In genomic region chr17:16352303-16352837, GRCh38 we compare ENCODE assay signal across 8 cellular contexts. TPM values are rescaled to one million over a fixed set of nuclear protein-coding genes. Genes with fewer than 3 reads are reported as not detected.
DNase-seq lines count a peak whose midpoint lies in the region; ATAC-seq, FAIRE-seq and TF ChIP-seq lines count a peak whose summit lies in the region.

No MANE protein-coding gene starts in this region.

- 0 out of 2 replicates have a peak, but pooled peaks cover 4% of the 10 kb centered on the region for H3K9me3 ChIP-seq in SJCRH30 (replicated peaks)

- H3K27ac ChIP-seq in SJCRH30 = peak overlapping the region; percentile 15; the same call in 1 of the 2 replicates

- no peak for ATAC-seq in HG03139 (IDR thresholded peaks at IDR 0.05; ENCODE audit: unreplicated experiment)

- peak; percentile 71 for FAIRE-seq in HTR-8/SVneo (lab: Jason Lieb, UNC)

- peak; percentile 84 for DNase-seq in COLO668 (lab: John Stamatoyannopoulos, UW; ENCODE audit: unreplicated experiment)
- DNase-seq in HTR-8/SVneo (ENCODE audit: insufficient read length, low spot score) = peak; percentile 66
- peak; percentile 84 to 88 for DNase-seq in SJCRH30
- peak in 35 of 58 donors; percentile 7 to 65 (median 26) for DNase-seq in anterior cingulate cortex (lab: John Stamatoyannopoulos, UW)
- peak in 26 of 51 donors; percentile 5 to 77 (median 25) for DNase-seq in hypothalamus (lab: John Stamatoyannopoulos, UW)
- DNase-seq in retinal pigment epithelial cell (ENCODE audit: low read depth) = no peak
- no peak for DNase-seq in foreskin melanocyte

- no peaks in the 10 kb centered on the region for H3K27me3 ChIP-seq in SJCRH30

- H3K4me1 ChIP-seq in SJCRH30 = no peaks in the 10 kb centered on the region; the same call in 1 of the 2 replicates

- no peak for TF ChIP-seq CTCF in retinal pigment epithelial cell (conservative IDR thresholded peaks at IDR 0.05; ENCODE audit: low read depth, low read length)

- H3K36me3 ChIP-seq in SJCRH30 = no peaks in the 10 kb centered on the region

- H3K4me3 ChIP-seq in SJCRH30 (peak overlapping the region; percentile 62), retinal pigment epithelial cell (ENCODE audit: low read length) (peak overlapping the region; percentile 65)

RNA-seq across cellular contexts. Expression of gene CENPV, which starts 0.9 kb away (rescaled TPM):
- total RNA-seq in SJCRH30 (2014; rRNA removed; shearing (Covaris generic)) = 50.2 and 51.5 TPM in 2 replicates

RNA-seq across cellular contexts. Expression of gene UBB, which starts 28.5 kb away (rescaled TPM):
- 2,921 and 3,511 TPM in 2 replicates for total RNA-seq in SJCRH30 (2014; rRNA removed; shearing (Covaris generic))

Comparison
In these comparisons a context has a peak if more than half of its experiments do, and no peak if none do; other contexts are left out.
1. DNase-seq: peak in COLO668 (single experiment), HTR-8/SVneo (single experiment), SJCRH30 (2 of 2), anterior cingulate cortex (35 of 58) and hypothalamus (26 of 51); none in retinal pigment epithelial cell (single experiment) and foreskin melanocyte (single experiment).